Comparison of ENCODE assay signal across 16 cellular contexts in genomic region chr4:102399021-102399420, GRCh38.
"Had no signal": no experiment of that assay in that cellular context is flagged by ENCODE, and none has a peak within 500 bp of the region (broad histone marks: within the 10 kb centered on the region; RNA-seq: fewer than 3 reads in every experiment).

No MANE protein-coding gene starts in this region.

- H3K4me1 ChIP-seq: ascending aorta, sigmoid colon had no signal

- ATAC-seq: activated CD4-positive, alpha-beta T cell treated with anti-CD3 and anti-CD28 coated beads for 36 hours; activated CD8-positive, alpha-beta T cell treated with anti-CD3 and anti-CD28 coated beads for 36 hours; activated naive CD8-positive, alpha-beta T cell treated with anti-CD3 and anti-CD28 coated beads, Interleukin-2, amount 50 U/mL, for 24 hours; esophagus mucosa; natural killer cell had no signal

- H3K27me3 ChIP-seq: ascending aorta, dorsolateral prefrontal cortex, sigmoid colon, transverse colon had no signal

- DNase-seq: activated CD4-positive, alpha-beta T cell treated with anti-CD3 and anti-CD28 coated beads for 36 hours; activated CD8-positive, alpha-beta memory T cell treated with anti-CD3 and anti-CD28 coated beads, Interleukin-2, amount 50 U/mL, for 4 hours; activated CD8-positive, alpha-beta T cell treated with anti-CD3 and anti-CD28 coated beads for 36 hours; activated naive CD4-positive, alpha-beta T cell; activated naive CD8-positive, alpha-beta T cell treated with anti-CD3 and anti-CD28 coated beads, Interleukin-2, amount 50 U/mL, for 24 hours; dorsolateral prefrontal cortex; mammary epithelial cell; natural killer cell; nucleus accumbens; sigmoid colon; stimulated activated naive CD4-positive, alpha-beta T cell; substantia nigra; transverse colon; WERI-Rb-1 had no signal

- H3K36me3 ChIP-seq: ascending aorta, sigmoid colon, transverse colon, WERI-Rb-1 had no signal

- H3K4me3 ChIP-seq: ascending aorta, dorsolateral prefrontal cortex, sigmoid colon, transverse colon had no signal

- H3K27ac ChIP-seq: ascending aorta, dorsolateral prefrontal cortex, sigmoid colon, transverse colon, WERI-Rb-1 had no signal

- H3K9me3 ChIP-seq: ascending aorta, sigmoid colon, transverse colon had no signal
